Comparison of ENCODE assay signal across 18 cellular contexts in the genomic region with DNA sequence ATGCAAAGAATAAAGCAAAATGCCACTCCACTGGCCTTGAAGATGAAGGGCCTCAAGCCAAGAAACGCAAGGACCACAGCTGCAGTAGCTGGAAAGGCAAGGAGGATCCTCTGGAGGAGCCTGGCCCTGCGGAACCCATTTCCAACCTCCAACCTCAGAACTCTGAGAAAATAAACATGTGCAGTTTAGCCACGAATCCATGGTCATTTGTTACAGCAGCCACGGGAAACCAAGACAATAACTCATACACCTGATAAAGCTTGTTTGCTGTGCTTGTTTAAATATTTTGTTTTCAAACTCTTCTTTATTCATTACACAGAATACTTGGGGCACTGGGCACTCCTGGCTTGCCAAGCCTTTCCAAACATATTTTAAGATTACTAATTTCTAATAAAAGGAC. TPM values are rescaled to one million over a fixed set of nuclear protein-coding genes. Genes with fewer than 3 reads are reported as not detected.
A peak's percentile ranks its signal among the peaks of the same experiment; 100 is the strongest.
DNase-seq lines count a peak whose midpoint lies in the region; ATAC-seq, FAIRE-seq and TF ChIP-seq lines count a peak whose summit lies in the region.
"Had no signal": no experiment of that assay in that cellular context is flagged by ENCODE, and none has a peak within 500 bp of the region (broad histone marks: within the 10 kb centered on the region; RNA-seq: fewer than 3 reads in every experiment).

No MANE protein-coding gene starts in this region.

- no peak for FAIRE-seq in A549 (lab: Jason Lieb, UNC)
- FAIRE-seq: GM12892 had no signal

- TF ChIP-seq EP300 in A549 (IDR thresholded peaks at IDR 0.05), result no peak
- TF ChIP-seq EP300 in esophagus muscularis mucosa (IDR thresholded peaks at IDR 0.05), result no peak

- H3K56ac ChIP-seq in IMR-90 (ENCODE audit: extremely low read depth, insufficient read depth, low read length), result 0 out of 2 replicates have a peak overlapping the region, but pooled peaks have one; percentile 15

- 0 out of 2 replicates have a peak overlapping the region, but pooled peaks have one; percentile 14 for H2BK20ac ChIP-seq in IMR-90 (ENCODE audit: low read depth, low read length)

- H4K8ac ChIP-seq in IMR-90 (ENCODE audit: low read depth in 2 of 2, low read length in 2 of 2), result peak overlapping the region; percentile 26 to 37; a peak in 3 of 4 replicates

- peaks cover 31% of the 10 kb centered on the region for H3K9me1 ChIP-seq in IMR-90 (ENCODE audit: insufficient read depth, low read length)

- H2AFZ ChIP-seq in IMR-90 (replicated peaks; ENCODE audit: low read length, poor library complexity), result peak overlapping the region; percentile 18

- peak overlapping the region; percentile 21 to 52; a peak in 2 of 6 replicates for H3K27ac ChIP-seq in A549
- H3K27ac ChIP-seq in IMR-90 (ENCODE audit: insufficient read depth, low read length), result peak overlapping the region; percentile 39
- H3K27ac ChIP-seq in esophagus muscularis mucosa (replicated peaks in 1 of 4), result peak overlapping the region; percentile 33 to 77 (median 60)
- H3K27ac ChIP-seq in prostate gland, result peak overlapping the region; percentile 78 to 88
- H3K27ac ChIP-seq in substantia nigra (ENCODE audit: low read depth, low read length, poor library complexity, severe bottlenecking), result no peak overlapping the region
- H3K27ac ChIP-seq: HL-60, neutrophil had no signal

- DNase-seq in A549 (ENCODE audit: low read depth in 1 of 2, low spot score in 1 of 2) (no peak), IMR-90 (peak; percentile 38), esophagus muscularis mucosa (ENCODE audit: extremely low spot score) (no peak), prostate gland (ENCODE audit: low spot score) (no peak), foreskin melanocyte (no peak), NCI-H187 treated with DMSO at 0.1 percent for 48 hours (lab: John Stamatoyannopoulos, UW) (no peak), substantia nigra (lab: John Stamatoyannopoulos, UW) (no peak)
- DNase-seq: activated CD4-positive, alpha-beta T cell treated with anti-CD3 and anti-CD28 coated beads for 36 hours; GDM1; KG1; NCI-H1436 treated with DMSO at 0.1 percent for 48 hours; SHP77 had no signal

- H3K4me2 ChIP-seq in A549 (peak overlapping the region; percentile 47), IMR-90 (ENCODE audit: low read depth, low read length) (peak overlapping the region; percentile 27; the same call in 1 of the 2 replicates)

- H3K36me3 ChIP-seq in IMR-90 (ENCODE audit: control insufficient read depth, insufficient read depth, low read length), result peaks cover 16% of the 10 kb centered on the region; the same call in 1 of the 2 replicates
- peaks cover 0 to 16% (median 7%) of the 10 kb centered on the region in 4 donors for H3K36me3 ChIP-seq in esophagus muscularis mucosa
- no peaks in the 10 kb centered on the region for H3K36me3 ChIP-seq in prostate gland
- H3K36me3 ChIP-seq: neutrophil had no signal

- H2AK9ac ChIP-seq in IMR-90 (replicated peaks; ENCODE audit: low read depth, low read length, poor library complexity), result peak overlapping the region; percentile 19

- CTCF ChIA-PET in A549 (lab: Yijun Ruan, JAX) (interaction anchor here (0.7 to 1.8 kb wide), 6 partner anchors 8 to 115 kb away, joined by 3 to 7 read pairs (median 4); no protein-coding TSS in a partner anchor), IMR-90 (lab: Yijun Ruan, JAX) (interaction anchor here (0.6 kb wide), 1 partner anchor 192 kb away, joined by 3 read pairs; no protein-coding TSS in a partner anchor)

- H3K79me1 ChIP-seq in IMR-90 (ENCODE audit: low read depth in 1 of 2, low read length in 2 of 2), result peaks cover 54 to 81% of the 10 kb centered on the region in 2 experiments

- H2BK120ac ChIP-seq in IMR-90 (ENCODE audit: low read depth, low read length), result peak overlapping the region; percentile 9; the same call in 1 of the 2 replicates

- no TSS peak for BruUV-seq in IMR-90 (replicated peaks; lab: Mats Ljungman, UMichigan)

- dilution Hi-C loops in IMR-90 (cut with HindIII; ENCODE audit: low sequenced_read_pairs, unreplicated experiment), result no loop called here

- peak overlapping the region; percentile 42 for H3K4ac ChIP-seq in IMR-90 (ENCODE audit: low read depth, low read length)

- ATAC-seq in A549 (no peak; a peak in 1 of 6 replicates), IMR-90 (ENCODE audit: low read depth) (peak; percentile 44), GM21723 (IDR thresholded peaks at IDR 0.05; ENCODE audit: unreplicated experiment) (no peak)
- ATAC-seq: activated CD4-positive, alpha-beta T cell treated with anti-CD3 and anti-CD28 coated beads for 36 hours; stimulated activated effector memory CD8-positive, alpha-beta T cell treated with anti-CD3 and anti-CD28 coated beads, Interleukin-12 subunit alpha, Interleukin-12 subunit beta, amount 100 ng/mL, for 72 hours had no signal

- H3K4me3 ChIP-seq in A549 (no peak overlapping the region), IMR-90 (ENCODE audit: insufficient read depth, low read depth, low read length) (no peak overlapping the region), esophagus muscularis mucosa (no peak overlapping the region), prostate gland (peak overlapping the region; percentile 2 to 34)
- H3K4me3 ChIP-seq: skin epidermis had no signal

- H4K20me1 ChIP-seq in IMR-90 (ENCODE audit: insufficient read depth, low read length), result peaks cover 11% of the 10 kb centered on the region; the same call in 1 of the 2 replicates

- 45% methylated on average over 4 of the region's 4 CpGs for WGBS in A549 (ENCODE audit: missing lambda C conversion rate)
- WGBS in IMR-90 (ENCODE audit: extremely low coverage in 2 of 2, insufficient read length in 1 of 2), 2 experiments, result no CpG with 5 or more reads among the region's 4 CpGs
- WGBS in esophagus muscularis mucosa, result 53% methylated on average over 4 of the region's 4 CpGs
- WGBS in prostate gland, result 42% methylated on average over 4 of the region's 4 CpGs

- 0 out of 2 replicates have a peak overlapping the region, but pooled peaks have one; percentile 8 for H3K9ac ChIP-seq in IMR-90 (ENCODE audit: low read depth, low read length)

- intact Hi-C loops in IMR-90 (cut with micrococcal nuclease), result loop anchor here (1.0 kb wide), 1 partner anchor 10 kb away; the partner anchor contains the start of gene SERPINB6
- intact Hi-C loops in esophagus muscularis mucosa (cut with DNase I), result no loop called here
- intact Hi-C loops in prostate gland (cut with DNase I), result no loop called here

- TF ChIP-seq CTCF in A549 (IDR thresholded peaks at IDR 0.05), result no peak
- no peak for TF ChIP-seq CTCF in IMR-90 (conservative IDR thresholded peaks at IDR 0.05; ENCODE audit: low read depth, low read length)
- no peak for TF ChIP-seq CTCF in esophagus muscularis mucosa (IDR thresholded peaks at IDR 0.05)
- no peak for TF ChIP-seq CTCF in prostate gland (IDR thresholded peaks at IDR 0.05)

- no peaks in the 10 kb centered on the region for H3K9me3 ChIP-seq in A549
- H3K9me3 ChIP-seq in IMR-90 (ENCODE audit: control insufficient read depth, insufficient read depth, low read length), result no peaks in the 10 kb centered on the region
- H3K9me3 ChIP-seq in esophagus muscularis mucosa, result no peaks in the 10 kb centered on the region
- H3K9me3 ChIP-seq in prostate gland, result no peaks in the 10 kb centered on the region
- H3K9me3 ChIP-seq: neutrophil had no signal

- H3K4me1 ChIP-seq in A549, result peaks cover 36% of the 10 kb centered on the region
- peaks cover 16% of the 10 kb centered on the region for H3K4me1 ChIP-seq in IMR-90 (ENCODE audit: control insufficient read depth, insufficient read depth, low read length)
- H3K4me1 ChIP-seq in esophagus muscularis mucosa, result peaks cover 68 to 78% (median 71%) of the 10 kb centered on the region in 4 donors
- peaks cover 13% of the 10 kb centered on the region for H3K4me1 ChIP-seq in prostate gland (replicated peaks)

- H4K91ac ChIP-seq in IMR-90 (ENCODE audit: insufficient read depth, low read depth, low read length), result 0 out of 2 replicates have a peak overlapping the region, but pooled peaks have one; percentile 9

- TF ChIP-seq RAD21 in A549 (conservative IDR thresholded peaks at IDR 0.05 in 1 of 2, IDR thresholded peaks at IDR 0.05 in 1 of 2), result no peak
- no peak for TF ChIP-seq RAD21 in IMR-90 (IDR thresholded peaks at IDR 0.05; ENCODE audit: low read length)

- H2AK5ac ChIP-seq in IMR-90 (ENCODE audit: low read depth, low read length), result peak overlapping the region; percentile 73

- peak overlapping the region; percentile 47 for H2BK5ac ChIP-seq in IMR-90 (ENCODE audit: low read depth, low read length, poor library complexity, severe bottlenecking)

- POLR2A ChIA-PET in A549 (lab: Yijun Ruan, JAX), result interaction anchor here (0.7 kb wide), 1 partner anchor 11 kb away, joined by 3 read pairs; the partner anchor contains the start of gene SERPINB6
- POLR2A ChIA-PET in IMR-90 (lab: Charles Lee; ENCODE audit: unreplicated experiment), result no interaction called here

- no peak overlapping the region for H4K5ac ChIP-seq in IMR-90 (ENCODE audit: low read depth, low read length)

- H3K27me3 ChIP-seq in IMR-90 (ENCODE audit: control insufficient read depth, insufficient read depth, low read length), result no peaks in the 10 kb centered on the region
- no peaks in the 10 kb centered on the region for H3K27me3 ChIP-seq in esophagus muscularis mucosa
- H3K27me3 ChIP-seq in prostate gland (replicated peaks; ENCODE audit: insufficient read depth), result no peaks in the 10 kb centered on the region
- H3K27me3 ChIP-seq: neutrophil had no signal

- peak overlapping the region; percentile 22 for H3K14ac ChIP-seq in IMR-90 (replicated peaks; ENCODE audit: low read depth, low read length)

- peak overlapping the region; percentile 6; the same call in 1 of the 2 replicates for H3K23ac ChIP-seq in IMR-90 (ENCODE audit: low read depth, low read length)

- in situ Hi-C loops in IMR-90 (cut with MboI; ENCODE audit: low sequenced_read_pairs), result no loop called here

- no peak overlapping the region for H3K18ac ChIP-seq in IMR-90 (ENCODE audit: low read depth, low read length)

- TF ChIP-seq POLR2A in A549 (IDR thresholded peaks at IDR 0.05; ENCODE audit: low read length), result no peak
- TF ChIP-seq POLR2A in IMR-90 (IDR thresholded peaks at IDR 0.05; ENCODE audit: low read depth, low read length), result no peak
- TF ChIP-seq POLR2A in esophagus muscularis mucosa (IDR thresholded peaks at IDR 0.05; ENCODE audit: low read depth), result no peak
- no peak for TF ChIP-seq POLR2A in prostate gland (IDR thresholded peaks at IDR 0.05)

- no peak overlapping the region for H2BK15ac ChIP-seq in IMR-90 (ENCODE audit: low read depth, low read length)

RNA-seq across cellular contexts. Expression of gene SERPINB6, which starts 10.4 kb away (rescaled TPM):
- 107 and 126 TPM in 2 replicates for polyA plus RNA-seq in A549 (2011; rRNA removed)
- 84.1 and 91.4 TPM in 2 replicates for polyA plus RNA-seq in A549 (2012; cell fraction: cytosol; rRNA removed)
- polyA plus RNA-seq in A549 (2012; cell fraction: nucleus; rRNA removed), result 86.4 and 139 TPM in 2 replicates
- polyA plus RNA-seq in A549 (2017; fragmentation: RNase III; extraction: RNeasy Plus Mini Kit Qiagen cat#74134 plus additional on column Dnase treatment), result 98.5 to 107 TPM (median 104 TPM) in 3 replicates
- polyA minus RNA-seq in A549 (2011; rRNA and poly(A)+ RNA removed), result 65.5 and 65.6 TPM in 2 replicates
- total RNA-seq in IMR-90 (2012; rRNA removed), result 37.1 and 60.3 TPM in 2 replicates
- 78.7 and 91.1 TPM in 2 replicates for polyA plus RNA-seq in IMR-90 (2012; rRNA removed)
- polyA plus RNA-seq in IMR-90 (2012; cell fraction: cytosol; rRNA removed), result 74.7 and 123 TPM in 2 replicates
- 93.6 and 162 TPM in 2 replicates for polyA plus RNA-seq in IMR-90 (2012; cell fraction: nucleus; rRNA removed; ENCODE audit: low replicate concordance)
- total RNA-seq in esophagus muscularis mucosa, result 100 to 1,000 TPM; 114 to 125 (median 124) TPM
- 100 to 1,000 TPM; 155 to 202 TPM for total RNA-seq in prostate gland

RNA-seq across cellular contexts. Expression of gene NQO2, which starts 38.8 kb away (rescaled TPM):
- 77.0 and 86.5 TPM in 2 replicates for polyA plus RNA-seq in A549 (2011; rRNA removed)
- 78.6 and 80.2 TPM in 2 replicates for polyA plus RNA-seq in A549 (2012; cell fraction: cytosol; rRNA removed)
- 37.9 and 48.4 TPM in 2 replicates for polyA plus RNA-seq in A549 (2012; cell fraction: nucleus; rRNA removed)
- polyA plus RNA-seq in A549 (2017; fragmentation: RNase III; extraction: RNeasy Plus Mini Kit Qiagen cat#74134 plus additional on column Dnase treatment), result 61.3 to 70.6 TPM (median 67.2 TPM) in 3 replicates
- 47.2 and 54.9 TPM in 2 replicates for polyA minus RNA-seq in A549 (2011; rRNA and poly(A)+ RNA removed)
- total RNA-seq in IMR-90 (2012; rRNA removed), result 59.4 and 72.1 TPM in 2 replicates
- polyA plus RNA-seq in IMR-90 (2012; rRNA removed), result 41.9 and 42.5 TPM in 2 replicates
- polyA plus RNA-seq in IMR-90 (2012; cell fraction: cytosol; rRNA removed), result 31.1 and 51.6 TPM in 2 replicates
- 13.5 and 24.4 TPM in 2 replicates for polyA plus RNA-seq in IMR-90 (2012; cell fraction: nucleus; rRNA removed; ENCODE audit: low replicate concordance)
- total RNA-seq in esophagus muscularis mucosa, result 10 to 100 TPM; 22.9 to 31.3 (median 27.2) TPM
- total RNA-seq in prostate gland, result 10 to 100 TPM; 27.9 to 34.3 TPM

RNA-seq across cellular contexts. Expression of gene SERPINB9, which starts 57.8 kb away (rescaled TPM):
- polyA plus RNA-seq in A549 (2011; rRNA removed) (24.7 and 25.7 TPM in 2 replicates), A549 (2017; fragmentation: RNase III; extraction: RNeasy Plus Mini Kit Qiagen cat#74134 plus additional on column Dnase treatment) (8.7 TPM in 3 replicates), IMR-90 (2012; rRNA removed) (2.2 and 2.3 TPM in 2 replicates)
- polyA plus RNA-seq in A549 (2012; cell fraction: cytosol; rRNA removed), result 8.2 and 9.9 TPM in 2 replicates
- 4.4 and 6.7 TPM in 2 replicates for polyA plus RNA-seq in A549 (2012; cell fraction: nucleus; rRNA removed)
- polyA minus RNA-seq in A549 (2011; rRNA and poly(A)+ RNA removed), result 26.4 and 31.6 TPM in 2 replicates
- total RNA-seq in IMR-90 (2012; rRNA removed) (2.3 and 2.5 TPM in 2 replicates), esophagus muscularis mucosa (10 to 100 TPM in 1 of 4 donors, 1 to 10 TPM in 3; 5.4 to 17.7 (median 6.2) TPM), prostate gland (10 to 100 TPM in 1 of 2 donors, 1 to 10 TPM in 1; 3.3 to 50.3 TPM)
- 1.1 and 1.5 TPM in 2 replicates for polyA plus RNA-seq in IMR-90 (2012; cell fraction: cytosol; rRNA removed)
- polyA plus RNA-seq in IMR-90 (2012; cell fraction: nucleus; rRNA removed; ENCODE audit: low replicate concordance), result 1.1 and 3.5 TPM in 2 replicates

Comparison
In these comparisons a context has a peak if more than half of its experiments do, and no peak if none do; other contexts are left out.
1. H3K4me3 ChIP-seq: peak in prostate gland (2 of 2); none in A549 (single experiment), IMR-90 (single experiment) and esophagus muscularis mucosa (0 of 4).